1 cellular context compared by ENCODE assay signal in the genomic region with DNA sequence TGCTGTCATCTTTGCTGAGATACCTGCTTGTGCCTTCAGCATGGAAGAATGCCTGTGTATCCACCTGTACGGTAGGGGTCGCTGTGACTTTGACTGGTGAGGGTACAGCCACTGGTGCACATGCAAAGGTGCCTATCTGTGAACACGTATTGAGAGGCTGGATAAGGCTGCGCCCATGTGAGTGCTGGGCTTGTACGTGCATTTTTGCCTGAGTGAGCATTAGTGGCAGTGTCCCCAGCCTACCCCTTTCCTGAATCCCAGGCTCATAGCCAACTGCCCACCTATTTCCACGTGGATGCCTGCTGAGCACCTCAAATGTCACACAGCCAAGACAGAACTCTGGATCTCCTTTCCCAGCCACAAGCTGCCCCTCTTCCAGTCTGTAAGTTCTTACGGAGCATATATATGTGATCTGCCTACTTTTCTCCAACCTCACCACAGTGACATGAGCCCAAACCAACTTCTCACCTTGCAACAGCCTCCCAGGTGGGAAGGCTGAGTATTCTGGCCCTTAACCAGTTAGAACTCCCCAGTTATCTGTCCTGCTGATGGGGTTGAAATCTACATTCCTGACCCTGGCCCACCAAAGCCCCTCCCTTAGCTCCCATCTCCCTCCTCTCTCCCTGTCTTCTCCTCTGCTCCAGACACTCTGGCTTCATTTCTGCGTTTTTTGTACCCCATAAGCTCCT.
A peak's percentile ranks its signal among the peaks of the same experiment; 100 is the strongest.
TF ChIP-seq lines count a peak whose summit lies in the region.

No MANE protein-coding gene starts in this region.

TF ChIP-seq in HepG2, 621 proteins besides CTCF, POLR2A, EP300 and RAD21 (continued from another document and continues in another):
- TF ChIP-seq NFKB2 (CRISPR knock-in tag; IDR thresholded peaks at IDR 0.05; ENCODE audit: borderline replicate concordance) (no peak), NCOA1 (CRISPR knock-in tag; IDR thresholded peaks at IDR 0.05) (no peak), ZFP41 (CRISPR knock-in tag; IDR thresholded peaks at IDR 0.05; ENCODE audit: borderline replicate concordance) (no peak; the same call in 1 of the 2 replicates), ZNF652 (CRISPR knock-in tag; IDR thresholded peaks at IDR 0.05; ENCODE audit: borderline replicate concordance, low read depth) (no peak), ZNF660 (CRISPR knock-in tag; IDR thresholded peaks at IDR 0.05; ENCODE audit: borderline replicate concordance, low read depth) (no peak), ZNF343 (CRISPR knock-in tag; IDR thresholded peaks at IDR 0.05) (0 out of 2 replicates have a peak, but pooled peaks have one; percentile 8), SATB2 (CRISPR knock-in tag; IDR thresholded peaks at IDR 0.05) (no peak), ZNF629 (CRISPR knock-in tag; conservative IDR thresholded peaks at IDR 0.05) (peak; percentile 5; the same call in 1 of the 2 replicates), NFATC3 (CRISPR knock-in tag; IDR thresholded peaks at IDR 0.05) (no peak), ZSCAN25 (CRISPR knock-in tag; IDR thresholded peaks at IDR 0.05) (peak; percentile 13; the same call in 1 of the 2 replicates), ZNF543 (CRISPR knock-in tag; IDR thresholded peaks at IDR 0.05) (no peak; the same call in 1 of the 2 replicates), RARG (CRISPR knock-in tag; IDR thresholded peaks at IDR 0.05; ENCODE audit: low read depth) (no peak), MIXL1 (CRISPR knock-in tag; IDR thresholded peaks at IDR 0.05) (no peak), IKZF1 (IDR thresholded peaks at IDR 0.05) (no peak), ZNF138 (CRISPR knock-in tag; IDR thresholded peaks at IDR 0.05; ENCODE audit: low read depth) (0 out of 2 replicates have a peak, but pooled peaks have one; percentile 83), REXO4 (CRISPR knock-in tag; IDR thresholded peaks at IDR 0.05; ENCODE audit: borderline replicate concordance) (no peak), SPEN (CRISPR knock-in tag; IDR thresholded peaks at IDR 0.05; ENCODE audit: low read depth) (peak; percentile 90), HNRNPK (IDR thresholded peaks at IDR 0.05; ENCODE audit: low read depth, low read length, poor library complexity, severe bottlenecking) (no peak), ZIK1 (CRISPR knock-in tag; IDR thresholded peaks at IDR 0.05; ENCODE audit: borderline replicate concordance, low read depth) (peak; percentile 61; the same call in 1 of the 2 replicates), ZNF766 (CRISPR knock-in tag; IDR thresholded peaks at IDR 0.05; ENCODE audit: borderline replicate concordance) (0 out of 2 replicates have a peak, but pooled peaks have one; percentile 83), ZNF549 (CRISPR knock-in tag; IDR thresholded peaks at IDR 0.05) (no peak)
- TF ChIP-seq, protein P1, sequence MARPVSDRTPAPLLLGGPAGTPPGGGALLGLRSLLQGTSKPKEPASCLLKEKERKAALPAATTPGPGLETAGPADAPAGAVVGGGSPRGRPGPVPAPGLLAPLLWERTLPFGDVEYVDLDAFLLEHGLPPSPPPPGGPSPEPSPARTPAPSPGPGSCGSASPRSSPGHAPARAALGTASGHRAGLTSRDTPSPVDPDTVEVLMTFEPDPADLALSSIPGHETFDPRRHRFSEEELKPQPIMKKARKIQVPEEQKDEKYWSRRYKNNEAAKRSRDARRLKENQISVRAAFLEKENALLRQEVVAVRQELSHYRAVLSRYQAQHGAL (CRISPR knock-in tag; IDR thresholded peaks at IDR 0.05; ENCODE audit: not compliant biosample characterization), result no peak
- TF ChIP-seq, protein P2, sequence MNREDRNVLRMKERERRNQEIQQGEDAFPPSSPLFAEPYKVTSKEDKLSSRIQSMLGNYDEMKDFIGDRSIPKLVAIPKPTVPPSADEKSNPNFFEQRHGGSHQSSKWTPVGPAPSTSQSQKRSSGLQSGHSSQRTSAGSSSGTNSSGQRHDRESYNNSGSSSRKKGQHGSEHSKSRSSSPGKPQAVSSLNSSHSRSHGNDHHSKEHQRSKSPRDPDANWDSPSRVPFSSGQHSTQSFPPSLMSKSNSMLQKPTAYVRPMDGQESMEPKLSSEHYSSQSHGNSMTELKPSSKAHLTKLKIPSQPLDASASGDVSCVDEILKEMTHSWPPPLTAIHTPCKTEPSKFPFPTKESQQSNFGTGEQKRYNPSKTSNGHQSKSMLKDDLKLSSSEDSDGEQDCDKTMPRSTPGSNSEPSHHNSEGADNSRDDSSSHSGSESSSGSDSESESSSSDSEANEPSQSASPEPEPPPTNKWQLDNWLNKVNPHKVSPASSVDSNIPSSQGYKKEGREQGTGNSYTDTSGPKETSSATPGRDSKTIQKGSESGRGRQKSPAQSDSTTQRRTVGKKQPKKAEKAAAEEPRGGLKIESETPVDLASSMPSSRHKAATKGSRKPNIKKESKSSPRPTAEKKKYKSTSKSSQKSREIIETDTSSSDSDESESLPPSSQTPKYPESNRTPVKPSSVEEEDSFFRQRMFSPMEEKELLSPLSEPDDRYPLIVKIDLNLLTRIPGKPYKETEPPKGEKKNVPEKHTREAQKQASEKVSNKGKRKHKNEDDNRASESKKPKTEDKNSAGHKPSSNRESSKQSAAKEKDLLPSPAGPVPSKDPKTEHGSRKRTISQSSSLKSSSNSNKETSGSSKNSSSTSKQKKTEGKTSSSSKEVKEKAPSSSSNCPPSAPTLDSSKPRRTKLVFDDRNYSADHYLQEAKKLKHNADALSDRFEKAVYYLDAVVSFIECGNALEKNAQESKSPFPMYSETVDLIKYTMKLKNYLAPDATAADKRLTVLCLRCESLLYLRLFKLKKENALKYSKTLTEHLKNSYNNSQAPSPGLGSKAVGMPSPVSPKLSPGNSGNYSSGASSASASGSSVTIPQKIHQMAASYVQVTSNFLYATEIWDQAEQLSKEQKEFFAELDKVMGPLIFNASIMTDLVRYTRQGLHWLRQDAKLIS (CRISPR knock-in tag; IDR thresholded peaks at IDR 0.05), result no peak
- TF ChIP-seq, protein P3, sequence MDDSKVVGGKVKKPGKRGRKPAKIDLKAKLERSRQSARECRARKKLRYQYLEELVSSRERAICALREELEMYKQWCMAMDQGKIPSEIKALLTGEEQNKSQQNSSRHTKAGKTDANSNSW (CRISPR knock-in tag; IDR thresholded peaks at IDR 0.05; ENCODE audit: borderline replicate concordance), result no peak
- TF ChIP-seq, protein P4, sequence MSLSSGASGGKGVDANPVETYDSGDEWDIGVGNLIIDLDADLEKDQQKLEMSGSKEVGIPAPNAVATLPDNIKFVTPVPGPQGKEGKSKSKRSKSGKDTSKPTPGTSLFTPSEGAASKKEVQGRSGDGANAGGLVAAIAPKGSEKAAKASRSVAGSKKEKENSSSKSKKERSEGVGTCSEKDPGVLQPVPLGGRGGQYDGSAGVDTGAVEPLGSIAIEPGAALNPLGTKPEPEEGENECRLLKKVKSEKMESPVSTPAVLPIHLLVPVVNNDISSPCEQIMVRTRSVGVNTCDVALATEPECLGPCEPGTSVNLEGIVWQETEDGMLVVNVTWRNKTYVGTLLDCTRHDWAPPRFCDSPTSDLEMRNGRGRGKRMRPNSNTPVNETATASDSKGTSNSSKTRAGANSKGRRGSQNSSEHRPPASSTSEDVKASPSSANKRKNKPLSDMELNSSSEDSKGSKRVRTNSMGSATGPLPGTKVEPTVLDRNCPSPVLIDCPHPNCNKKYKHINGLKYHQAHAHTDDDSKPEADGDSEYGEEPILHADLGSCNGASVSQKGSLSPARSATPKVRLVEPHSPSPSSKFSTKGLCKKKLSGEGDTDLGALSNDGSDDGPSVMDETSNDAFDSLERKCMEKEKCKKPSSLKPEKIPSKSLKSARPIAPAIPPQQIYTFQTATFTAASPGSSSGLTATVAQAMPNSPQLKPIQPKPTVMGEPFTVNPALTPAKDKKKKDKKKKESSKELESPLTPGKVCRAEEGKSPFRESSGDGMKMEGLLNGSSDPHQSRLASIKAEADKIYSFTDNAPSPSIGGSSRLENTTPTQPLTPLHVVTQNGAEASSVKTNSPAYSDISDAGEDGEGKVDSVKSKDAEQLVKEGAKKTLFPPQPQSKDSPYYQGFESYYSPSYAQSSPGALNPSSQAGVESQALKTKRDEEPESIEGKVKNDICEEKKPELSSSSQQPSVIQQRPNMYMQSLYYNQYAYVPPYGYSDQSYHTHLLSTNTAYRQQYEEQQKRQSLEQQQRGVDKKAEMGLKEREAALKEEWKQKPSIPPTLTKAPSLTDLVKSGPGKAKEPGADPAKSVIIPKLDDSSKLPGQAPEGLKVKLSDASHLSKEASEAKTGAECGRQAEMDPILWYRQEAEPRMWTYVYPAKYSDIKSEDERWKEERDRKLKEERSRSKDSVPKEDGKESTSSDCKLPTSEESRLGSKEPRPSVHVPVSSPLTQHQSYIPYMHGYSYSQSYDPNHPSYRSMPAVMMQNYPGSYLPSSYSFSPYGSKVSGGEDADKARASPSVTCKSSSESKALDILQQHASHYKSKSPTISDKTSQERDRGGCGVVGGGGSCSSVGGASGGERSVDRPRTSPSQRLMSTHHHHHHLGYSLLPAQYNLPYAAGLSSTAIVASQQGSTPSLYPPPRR (CRISPR knock-in tag; IDR thresholded peaks at IDR 0.05; ENCODE audit: borderline replicate concordance), result 0 out of 2 replicates have a peak, but pooled peaks have one; percentile 39
- TF ChIP-seq, protein P5, sequence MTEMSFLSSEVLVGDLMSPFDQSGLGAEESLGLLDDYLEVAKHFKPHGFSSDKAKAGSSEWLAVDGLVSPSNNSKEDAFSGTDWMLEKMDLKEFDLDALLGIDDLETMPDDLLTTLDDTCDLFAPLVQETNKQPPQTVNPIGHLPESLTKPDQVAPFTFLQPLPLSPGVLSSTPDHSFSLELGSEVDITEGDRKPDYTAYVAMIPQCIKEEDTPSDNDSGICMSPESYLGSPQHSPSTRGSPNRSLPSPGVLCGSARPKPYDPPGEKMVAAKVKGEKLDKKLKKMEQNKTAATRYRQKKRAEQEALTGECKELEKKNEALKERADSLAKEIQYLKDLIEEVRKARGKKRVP (CRISPR knock-in tag; IDR thresholded peaks at IDR 0.05), result no peak
- TF ChIP-seq, protein P6, sequence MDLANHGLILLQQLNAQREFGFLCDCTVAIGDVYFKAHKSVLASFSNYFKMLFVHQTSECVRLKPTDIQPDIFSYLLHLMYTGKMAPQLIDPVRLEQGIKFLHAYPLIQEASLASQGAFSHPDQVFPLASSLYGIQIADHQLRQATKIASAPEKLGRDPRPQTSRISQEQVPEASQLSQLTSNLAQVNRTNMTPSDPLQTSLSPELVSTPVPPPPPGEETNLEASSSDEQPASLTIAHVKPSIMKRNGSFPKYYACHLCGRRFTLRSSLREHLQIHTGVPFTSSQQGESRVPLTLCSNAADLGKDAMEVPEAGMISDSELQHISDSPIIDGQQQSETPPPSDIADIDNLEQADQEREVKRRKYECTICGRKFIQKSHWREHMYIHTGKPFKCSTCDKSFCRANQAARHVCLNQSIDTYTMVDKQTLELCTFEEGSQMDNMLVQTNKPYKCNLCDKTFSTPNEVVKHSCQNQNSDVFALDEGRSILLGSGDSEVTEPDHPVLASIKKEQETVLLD (CRISPR knock-in tag; IDR thresholded peaks at IDR 0.05; ENCODE audit: low read depth), result no peak
- TF ChIP-seq, protein P7, sequence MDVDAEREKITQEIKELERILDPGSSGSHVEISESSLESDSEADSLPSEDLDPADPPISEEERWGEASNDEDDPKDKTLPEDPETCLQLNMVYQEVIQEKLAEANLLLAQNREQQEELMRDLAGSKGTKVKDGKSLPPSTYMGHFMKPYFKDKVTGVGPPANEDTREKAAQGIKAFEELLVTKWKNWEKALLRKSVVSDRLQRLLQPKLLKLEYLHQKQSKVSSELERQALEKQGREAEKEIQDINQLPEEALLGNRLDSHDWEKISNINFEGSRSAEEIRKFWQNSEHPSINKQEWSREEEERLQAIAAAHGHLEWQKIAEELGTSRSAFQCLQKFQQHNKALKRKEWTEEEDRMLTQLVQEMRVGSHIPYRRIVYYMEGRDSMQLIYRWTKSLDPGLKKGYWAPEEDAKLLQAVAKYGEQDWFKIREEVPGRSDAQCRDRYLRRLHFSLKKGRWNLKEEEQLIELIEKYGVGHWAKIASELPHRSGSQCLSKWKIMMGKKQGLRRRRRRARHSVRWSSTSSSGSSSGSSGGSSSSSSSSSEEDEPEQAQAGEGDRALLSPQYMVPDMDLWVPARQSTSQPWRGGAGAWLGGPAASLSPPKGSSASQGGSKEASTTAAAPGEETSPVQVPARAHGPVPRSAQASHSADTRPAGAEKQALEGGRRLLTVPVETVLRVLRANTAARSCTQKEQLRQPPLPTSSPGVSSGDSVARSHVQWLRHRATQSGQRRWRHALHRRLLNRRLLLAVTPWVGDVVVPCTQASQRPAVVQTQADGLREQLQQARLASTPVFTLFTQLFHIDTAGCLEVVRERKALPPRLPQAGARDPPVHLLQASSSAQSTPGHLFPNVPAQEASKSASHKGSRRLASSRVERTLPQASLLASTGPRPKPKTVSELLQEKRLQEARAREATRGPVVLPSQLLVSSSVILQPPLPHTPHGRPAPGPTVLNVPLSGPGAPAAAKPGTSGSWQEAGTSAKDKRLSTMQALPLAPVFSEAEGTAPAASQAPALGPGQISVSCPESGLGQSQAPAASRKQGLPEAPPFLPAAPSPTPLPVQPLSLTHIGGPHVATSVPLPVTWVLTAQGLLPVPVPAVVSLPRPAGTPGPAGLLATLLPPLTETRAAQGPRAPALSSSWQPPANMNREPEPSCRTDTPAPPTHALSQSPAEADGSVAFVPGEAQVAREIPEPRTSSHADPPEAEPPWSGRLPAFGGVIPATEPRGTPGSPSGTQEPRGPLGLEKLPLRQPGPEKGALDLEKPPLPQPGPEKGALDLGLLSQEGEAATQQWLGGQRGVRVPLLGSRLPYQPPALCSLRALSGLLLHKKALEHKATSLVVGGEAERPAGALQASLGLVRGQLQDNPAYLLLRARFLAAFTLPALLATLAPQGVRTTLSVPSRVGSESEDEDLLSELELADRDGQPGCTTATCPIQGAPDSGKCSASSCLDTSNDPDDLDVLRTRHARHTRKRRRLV (CRISPR knock-in tag; IDR thresholded peaks at IDR 0.05), result no peak
- TF ChIP-seq, protein P8, sequence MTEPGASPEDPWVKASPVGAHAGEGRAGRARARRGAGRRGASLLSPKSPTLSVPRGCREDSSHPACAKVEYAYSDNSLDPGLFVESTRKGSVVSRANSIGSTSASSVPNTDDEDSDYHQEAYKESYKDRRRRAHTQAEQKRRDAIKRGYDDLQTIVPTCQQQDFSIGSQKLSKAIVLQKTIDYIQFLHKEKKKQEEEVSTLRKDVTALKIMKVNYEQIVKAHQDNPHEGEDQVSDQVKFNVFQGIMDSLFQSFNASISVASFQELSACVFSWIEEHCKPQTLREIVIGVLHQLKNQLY (CRISPR knock-in tag; IDR thresholded peaks at IDR 0.05), result peak; percentile 73; the same call in 1 of the 2 replicates
- TF ChIP-seq, protein P9, sequence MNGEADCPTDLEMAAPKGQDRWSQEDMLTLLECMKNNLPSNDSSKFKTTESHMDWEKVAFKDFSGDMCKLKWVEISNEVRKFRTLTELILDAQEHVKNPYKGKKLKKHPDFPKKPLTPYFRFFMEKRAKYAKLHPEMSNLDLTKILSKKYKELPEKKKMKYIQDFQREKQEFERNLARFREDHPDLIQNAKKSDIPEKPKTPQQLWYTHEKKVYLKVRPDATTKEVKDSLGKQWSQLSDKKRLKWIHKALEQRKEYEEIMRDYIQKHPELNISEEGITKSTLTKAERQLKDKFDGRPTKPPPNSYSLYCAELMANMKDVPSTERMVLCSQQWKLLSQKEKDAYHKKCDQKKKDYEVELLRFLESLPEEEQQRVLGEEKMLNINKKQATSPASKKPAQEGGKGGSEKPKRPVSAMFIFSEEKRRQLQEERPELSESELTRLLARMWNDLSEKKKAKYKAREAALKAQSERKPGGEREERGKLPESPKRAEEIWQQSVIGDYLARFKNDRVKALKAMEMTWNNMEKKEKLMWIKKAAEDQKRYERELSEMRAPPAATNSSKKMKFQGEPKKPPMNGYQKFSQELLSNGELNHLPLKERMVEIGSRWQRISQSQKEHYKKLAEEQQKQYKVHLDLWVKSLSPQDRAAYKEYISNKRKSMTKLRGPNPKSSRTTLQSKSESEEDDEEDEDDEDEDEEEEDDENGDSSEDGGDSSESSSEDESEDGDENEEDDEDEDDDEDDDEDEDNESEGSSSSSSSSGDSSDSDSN (CRISPR knock-in tag; IDR thresholded peaks at IDR 0.05), result no peak; the same call in 1 of the 2 replicates
